Comparison of ENCODE assay signal across 1 cellular context in genomic region chr18:75360206-75360605, GRCh38.
TF ChIP-seq lines count a peak whose summit lies in the region.

No MANE protein-coding gene starts in this region.

TF ChIP-seq in GM23338, 12 proteins besides CTCF, POLR2A, EP300 and RAD21 (continued from another document):
- TF ChIP-seq, protein P1, sequence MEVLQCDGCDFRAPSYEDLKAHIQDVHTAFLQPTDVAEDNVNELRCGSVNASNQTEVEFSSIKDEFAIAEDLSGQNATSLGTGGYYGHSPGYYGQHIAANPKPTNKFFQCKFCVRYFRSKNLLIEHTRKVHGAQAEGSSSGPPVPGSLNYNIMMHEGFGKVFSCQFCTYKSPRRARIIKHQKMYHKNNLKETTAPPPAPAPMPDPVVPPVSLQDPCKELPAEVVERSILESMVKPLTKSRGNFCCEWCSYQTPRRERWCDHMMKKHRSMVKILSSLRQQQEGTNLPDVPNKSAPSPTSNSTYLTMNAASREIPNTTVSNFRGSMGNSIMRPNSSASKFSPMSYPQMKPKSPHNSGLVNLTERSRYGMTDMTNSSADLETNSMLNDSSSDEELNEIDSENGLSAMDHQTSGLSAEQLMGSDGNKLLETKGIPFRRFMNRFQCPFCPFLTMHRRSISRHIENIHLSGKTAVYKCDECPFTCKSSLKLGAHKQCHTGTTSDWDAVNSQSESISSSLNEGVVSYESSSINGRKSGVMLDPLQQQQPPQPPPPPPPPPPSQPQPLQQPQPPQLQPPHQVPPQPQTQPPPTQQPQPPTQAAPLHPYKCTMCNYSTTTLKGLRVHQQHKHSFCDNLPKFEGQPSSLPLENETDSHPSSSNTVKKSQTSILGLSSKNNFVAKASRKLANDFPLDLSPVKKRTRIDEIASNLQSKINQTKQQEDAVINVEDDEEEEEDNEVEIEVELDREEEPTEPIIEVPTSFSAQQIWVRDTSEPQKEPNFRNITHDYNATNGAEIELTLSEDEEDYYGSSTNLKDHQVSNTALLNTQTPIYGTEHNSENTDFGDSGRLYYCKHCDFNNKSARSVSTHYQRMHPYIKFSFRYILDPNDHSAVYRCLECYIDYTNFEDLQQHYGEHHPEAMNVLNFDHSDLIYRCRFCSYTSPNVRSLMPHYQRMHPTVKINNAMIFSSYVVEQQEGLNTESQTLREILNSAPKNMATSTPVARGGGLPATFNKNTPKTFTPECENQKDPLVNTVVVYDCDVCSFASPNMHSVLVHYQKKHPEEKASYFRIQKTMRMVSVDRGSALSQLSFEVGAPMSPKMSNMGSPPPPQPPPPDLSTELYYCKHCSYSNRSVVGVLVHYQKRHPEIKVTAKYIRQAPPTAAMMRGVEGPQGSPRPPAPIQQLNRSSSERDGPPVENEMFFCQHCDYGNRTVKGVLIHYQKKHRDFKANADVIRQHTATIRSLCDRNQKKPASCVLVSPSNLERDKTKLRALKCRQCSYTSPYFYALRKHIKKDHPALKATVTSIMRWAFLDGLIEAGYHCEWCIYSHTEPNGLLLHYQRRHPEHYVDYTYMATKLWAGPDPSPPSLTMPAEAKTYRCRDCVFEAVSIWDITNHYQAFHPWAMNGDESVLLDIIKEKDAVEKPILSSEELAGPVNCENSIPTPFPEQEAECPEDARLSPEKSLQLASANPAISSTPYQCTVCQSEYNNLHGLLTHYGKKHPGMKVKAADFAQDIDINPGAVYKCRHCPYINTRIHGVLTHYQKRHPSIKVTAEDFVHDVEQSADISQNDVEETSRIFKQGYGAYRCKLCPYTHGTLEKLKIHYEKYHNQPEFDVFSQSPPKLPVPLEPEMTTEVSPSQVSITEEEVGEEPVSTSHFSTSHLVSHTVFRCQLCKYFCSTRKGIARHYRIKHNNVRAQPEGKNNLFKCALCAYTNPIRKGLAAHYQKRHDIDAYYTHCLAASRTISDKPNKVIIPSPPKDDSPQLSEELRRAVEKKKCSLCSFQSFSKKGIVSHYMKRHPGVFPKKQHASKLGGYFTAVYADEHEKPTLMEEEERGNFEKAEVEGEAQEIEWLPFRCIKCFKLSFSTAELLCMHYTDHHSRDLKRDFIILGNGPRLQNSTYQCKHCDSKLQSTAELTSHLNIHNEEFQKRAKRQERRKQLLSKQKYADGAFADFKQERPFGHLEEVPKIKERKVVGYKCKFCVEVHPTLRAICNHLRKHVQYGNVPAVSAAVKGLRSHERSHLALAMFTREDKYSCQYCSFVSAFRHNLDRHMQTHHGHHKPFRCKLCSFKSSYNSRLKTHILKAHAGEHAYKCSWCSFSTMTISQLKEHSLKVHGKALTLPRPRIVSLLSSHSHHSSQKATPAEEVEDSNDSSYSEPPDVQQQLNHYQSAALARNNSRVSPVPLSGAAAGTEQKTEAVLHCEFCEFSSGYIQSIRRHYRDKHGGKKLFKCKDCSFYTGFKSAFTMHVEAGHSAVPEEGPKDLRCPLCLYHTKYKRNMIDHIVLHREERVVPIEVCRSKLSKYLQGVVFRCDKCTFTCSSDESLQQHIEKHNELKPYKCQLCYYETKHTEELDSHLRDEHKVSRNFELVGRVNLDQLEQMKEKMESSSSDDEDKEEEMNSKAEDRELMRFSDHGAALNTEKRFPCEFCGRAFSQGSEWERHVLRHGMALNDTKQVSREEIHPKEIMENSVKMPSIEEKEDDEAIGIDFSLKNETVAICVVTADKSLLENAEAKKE (CRISPR knock-in tag; IDR thresholded peaks at IDR 0.05) = no peak
- no peak for TF ChIP-seq EZH2 (IDR thresholded peaks at IDR 0.05; ENCODE audit: low read depth, unreplicated experiment)
- no peak for TF ChIP-seq STAT1 (IDR thresholded peaks at IDR 0.05; ENCODE audit: unreplicated experiment)
- no peak for TF ChIP-seq NANOG (IDR thresholded peaks at IDR 0.05; ENCODE audit: borderline replicate concordance)
- no peak for TF ChIP-seq EZH2phosphoT487 (IDR thresholded peaks at IDR 0.05; ENCODE audit: unreplicated experiment)
- TF ChIP-seq ZNF331 (CRISPR knock-in tag; IDR thresholded peaks at IDR 0.05; ENCODE audit: low read depth) = no peak
- no peak for TF ChIP-seq CREB1 (CRISPR knock-in tag; IDR thresholded peaks at IDR 0.05; ENCODE audit: low read depth)
- TF ChIP-seq REST (IDR thresholded peaks at IDR 0.05; ENCODE audit: unreplicated experiment) = no peak
- TF ChIP-seq, protein P2, sequence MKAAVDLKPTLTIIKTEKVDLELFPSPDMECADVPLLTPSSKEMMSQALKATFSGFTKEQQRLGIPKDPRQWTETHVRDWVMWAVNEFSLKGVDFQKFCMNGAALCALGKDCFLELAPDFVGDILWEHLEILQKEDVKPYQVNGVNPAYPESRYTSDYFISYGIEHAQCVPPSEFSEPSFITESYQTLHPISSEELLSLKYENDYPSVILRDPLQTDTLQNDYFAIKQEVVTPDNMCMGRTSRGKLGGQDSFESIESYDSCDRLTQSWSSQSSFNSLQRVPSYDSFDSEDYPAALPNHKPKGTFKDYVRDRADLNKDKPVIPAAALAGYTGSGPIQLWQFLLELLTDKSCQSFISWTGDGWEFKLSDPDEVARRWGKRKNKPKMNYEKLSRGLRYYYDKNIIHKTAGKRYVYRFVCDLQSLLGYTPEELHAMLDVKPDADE (IDR thresholded peaks at IDR 0.05) = no peak
- no peak for TF ChIP-seq ZNF114 (CRISPR knock-in tag; IDR thresholded peaks at IDR 0.05)
TF ChIP-seq in GM23338: peak in this region for 0.
